ENCODE assay signal across 8 cellular contexts in the genomic region with DNA sequence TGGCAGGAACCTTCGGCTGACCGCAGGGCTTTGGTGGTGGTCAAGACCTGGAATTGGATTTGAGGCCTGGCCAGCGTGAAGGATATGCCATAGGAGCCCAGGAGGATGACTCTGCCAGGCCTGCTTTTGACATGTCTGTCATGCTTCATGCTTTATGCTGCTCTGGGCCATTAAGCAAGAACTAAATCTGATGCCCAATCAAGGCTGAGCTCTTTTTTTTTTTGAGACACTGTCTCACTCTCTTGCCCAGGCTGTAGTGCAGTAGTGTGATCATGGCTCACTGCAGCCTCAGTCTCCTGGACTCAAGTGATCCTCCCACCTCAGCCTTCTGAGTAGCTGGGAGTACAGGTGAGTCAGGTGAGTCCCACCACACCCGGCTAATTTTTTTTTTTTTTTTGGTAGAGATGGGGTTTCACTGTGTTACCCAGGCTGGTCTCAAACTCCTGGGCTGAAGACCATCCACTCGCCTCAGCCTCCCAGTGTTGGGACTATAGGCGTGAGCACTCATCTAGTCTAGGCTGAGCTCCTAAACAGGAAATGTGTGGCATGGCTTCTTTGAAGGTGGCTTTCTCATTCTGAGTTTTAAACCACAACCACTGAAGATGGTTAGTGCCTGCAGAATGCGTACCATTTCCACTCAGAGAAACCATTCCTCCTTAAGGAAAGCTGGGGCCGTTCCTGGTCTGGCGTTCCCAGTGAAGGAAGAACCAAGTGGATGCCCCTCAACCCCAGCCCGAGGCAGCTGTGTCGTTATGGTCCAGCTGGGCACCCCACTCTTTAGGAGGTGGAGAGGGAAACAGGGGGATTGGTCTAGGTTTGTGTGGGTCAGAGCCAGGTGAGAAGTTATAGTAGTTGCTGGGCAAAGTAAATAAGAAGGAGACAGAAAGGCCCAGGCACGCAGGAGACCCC. TPM values are rescaled to one million over a fixed set of nuclear protein-coding genes. Genes with fewer than 3 reads are reported as not detected.
DNase-seq lines count a peak whose midpoint lies in the region; ATAC-seq lines count a peak whose summit lies in the region.

No MANE protein-coding gene starts in this region.

- H3K4me1 ChIP-seq in ACC112 (ENCODE audit: control insufficient read depth, insufficient read depth, low read length, unreplicated experiment) = peaks cover 17% of the 10 kb centered on the region

- no peaks in the 10 kb centered on the region for H3K79me2 ChIP-seq in ACC112 (ENCODE audit: control insufficient read depth, insufficient read depth, low read length, unreplicated experiment)

- DNase-seq in activated T-helper 1 cell treated with anti-CD3 and anti-CD28 coated beads, Interleukin-12 subunit alpha, Interleukin-12 subunit beta, Interleukin-2, Interleukin-4 antibody, amounts not matched to agents 30 ng/mL and 10 ng/mL and 1 ng/mL, durations not matched to agents 14 hours and 24 hours and 36 hours (ENCODE audit: low spot score) = peak; percentile 70
- DNase-seq in naive thymus-derived CD8-positive, alpha-beta T cell = peak in 8 of 10 donors; percentile 39 to 69 (median 54)
- DNase-seq in HuH-7.5 (ENCODE audit: low spot score) (no peak), midbrain (lab: John Stamatoyannopoulos, UW) (no peak), hippocampal formation (lab: John Stamatoyannopoulos, UW) (no peak), dedifferentiated amniotic fluid mesenchymal stem cell (ENCODE audit: extremely low spot score) (no peak)

- no peak overlapping the region for H3K27ac ChIP-seq in ACC112 (ENCODE audit: low read depth, low read length)

- peaks cover 73% of the 10 kb centered on the region for H3K4me1 Mint-ChIP-seq in activated T-helper 1 cell treated with anti-CD3 and anti-CD28 coated beads, Interleukin-12 subunit alpha, Interleukin-12 subunit beta, Interleukin-2, Interleukin-4 antibody, amounts not matched to agents 30 ng/mL and 10 ng/mL and 1 ng/mL, durations not matched to agents 14 hours and 24 hours and 36 hours (ENCODE audit: low read depth)
- H3K4me1 Mint-ChIP-seq in naive thymus-derived CD8-positive, alpha-beta T cell = peaks cover 41 to 85% (median 75%) of the 10 kb centered on the region in 4 donors

- peaks cover 33% of the 10 kb centered on the region for H3K36me3 Mint-ChIP-seq in activated T-helper 1 cell treated with anti-CD3 and anti-CD28 coated beads, Interleukin-12 subunit alpha, Interleukin-12 subunit beta, Interleukin-2, Interleukin-4 antibody, amounts not matched to agents 30 ng/mL and 10 ng/mL and 1 ng/mL, durations not matched to agents 14 hours and 24 hours and 36 hours (ENCODE audit: low read depth)
- H3K36me3 Mint-ChIP-seq in naive thymus-derived CD8-positive, alpha-beta T cell = peaks cover 3 to 9% (median 5%) of the 10 kb centered on the region in 3 donors

- no peak overlapping the region for H3K4me3 ChIP-seq in ACC112 (ENCODE audit: low read depth, low read length)

- H3K4me3 Mint-ChIP-seq in activated T-helper 1 cell treated with anti-CD3 and anti-CD28 coated beads, Interleukin-12 subunit alpha, Interleukin-12 subunit beta, Interleukin-2, Interleukin-4 antibody, amounts not matched to agents 30 ng/mL and 10 ng/mL and 1 ng/mL, durations not matched to agents 14 hours and 24 hours and 36 hours = peak overlapping the region; percentile 78
- peak overlapping the region; percentile 66 to 91 (median 78) for H3K4me3 Mint-ChIP-seq in naive thymus-derived CD8-positive, alpha-beta T cell

- peaks cover 4% of the 10 kb centered on the region for H3K9me3 Mint-ChIP-seq in activated T-helper 1 cell treated with anti-CD3 and anti-CD28 coated beads, Interleukin-12 subunit alpha, Interleukin-12 subunit beta, Interleukin-2, Interleukin-4 antibody, amounts not matched to agents 30 ng/mL and 10 ng/mL and 1 ng/mL, durations not matched to agents 14 hours and 24 hours and 36 hours
- peaks cover 0 to 4% (median 2%) of the 10 kb centered on the region in 9 donors for H3K9me3 Mint-ChIP-seq in naive thymus-derived CD8-positive, alpha-beta T cell

- no peaks in the 10 kb centered on the region for H3K27me3 ChIP-seq in ACC112 (ENCODE audit: insufficient read depth, low read length)

- peaks cover 4% of the 10 kb centered on the region for H3K27me3 Mint-ChIP-seq in activated T-helper 1 cell treated with anti-CD3 and anti-CD28 coated beads, Interleukin-12 subunit alpha, Interleukin-12 subunit beta, Interleukin-2, Interleukin-4 antibody, amounts not matched to agents 30 ng/mL and 10 ng/mL and 1 ng/mL, durations not matched to agents 14 hours and 24 hours and 36 hours (ENCODE audit: insufficient read depth)
- no peaks in the 10 kb centered on the region for H3K27me3 Mint-ChIP-seq in naive thymus-derived CD8-positive, alpha-beta T cell

- peak; percentile 31 for ATAC-seq in HG03460 (IDR thresholded peaks at IDR 0.05; ENCODE audit: unreplicated experiment)
- peak; percentile 8 to 14 for ATAC-seq in naive thymus-derived CD8-positive, alpha-beta T cell

- intact Hi-C loops in activated T-helper 1 cell treated with anti-CD3 and anti-CD28 coated beads, Interleukin-12 subunit alpha, Interleukin-12 subunit beta, Interleukin-2, Interleukin-4 antibody, amounts not matched to agents 30 ng/mL and 10 ng/mL and 1 ng/mL, durations not matched to agents 14 hours and 24 hours and 36 hours (cut with micrococcal nuclease) = loop anchor here (1.0 to 10.0 kb wide), 2 partner anchors 241 to 1015 kb away; no protein-coding TSS in a partner anchor

- POLR2A ChIA-PET in naive thymus-derived CD8-positive, alpha-beta T cell (lab: Charles Lee) = interaction anchor here (0.6 to 13.6 kb wide), 28 partner anchors 8 to 406 kb away, joined by 3 to 625 read pairs (median 5); partner anchors contain the start of genes MRPS6 and SLC5A3

- peak overlapping the region; percentile 97 for H3K27ac Mint-ChIP-seq in activated T-helper 1 cell treated with anti-CD3 and anti-CD28 coated beads, Interleukin-12 subunit alpha, Interleukin-12 subunit beta, Interleukin-2, Interleukin-4 antibody, amounts not matched to agents 30 ng/mL and 10 ng/mL and 1 ng/mL, durations not matched to agents 14 hours and 24 hours and 36 hours
- peak overlapping the region; percentile 94 to 100 (median 98) for H3K27ac Mint-ChIP-seq in naive thymus-derived CD8-positive, alpha-beta T cell

- peak overlapping the region; percentile 79 for H2AFZ ChIP-seq in ACC112 (ENCODE audit: low read length, unreplicated experiment)

- no peaks in the 10 kb centered on the region for H3K36me3 ChIP-seq in ACC112 (ENCODE audit: insufficient read depth, low read length)

RNA-seq across cellular contexts. Expression of gene ATP5PO, which starts 34.2 kb away (rescaled TPM):
- total RNA-seq in activated T-helper 1 cell treated with anti-CD3 and anti-CD28 coated beads, Interleukin-12 subunit alpha, Interleukin-12 subunit beta, Interleukin-2, Interleukin-4 antibody, amounts not matched to agents 30 ng/mL and 10 ng/mL and 1 ng/mL, durations not matched to agents 14 hours and 24 hours and 36 hours = 168 and 176 TPM in 2 replicates
- total RNA-seq in naive thymus-derived CD8-positive, alpha-beta T cell = 100 to 1,000 TPM; 139 to 151 TPM
- 100 to 1,000 TPM; 367 to 461 (median 455) TPM for polyA plus RNA-seq in naive thymus-derived CD8-positive, alpha-beta T cell

Comparison
In these comparisons a context has a peak if more than half of its experiments do, and no peak if none do; other contexts are left out.
1. DNase-seq: peak in activated T-helper 1 cell treated with anti-CD3 and anti-CD28 coated beads, Interleukin-12 subunit alpha, Interleukin-12 subunit beta, Interleukin-2, Interleukin-4 antibody, amounts not matched to agents 30 ng/mL and 10 ng/mL and 1 ng/mL, durations not matched to agents 14 hours and 24 hours and 36 hours (single experiment) and naive thymus-derived CD8-positive, alpha-beta T cell (8 of 10); none in HuH-7.5 (single experiment), midbrain (single experiment), hippocampal formation (0 of 2) and dedifferentiated amniotic fluid mesenchymal stem cell (single experiment).